In genomic region chr5:113112435-113112834, GRCh38 we compare ENCODE assay signal across 19 cellular contexts.
DNase-seq lines count a peak whose midpoint lies in the region; ATAC-seq and TF ChIP-seq lines count a peak whose summit lies in the region.
"Had no signal": no experiment of that assay in that cellular context is flagged by ENCODE, and none has a peak within 500 bp of the region (broad histone marks: within the 10 kb centered on the region; RNA-seq: fewer than 3 reads in every experiment).

No MANE protein-coding gene starts in this region.

- no peak for TF ChIP-seq EP300 in esophagus muscularis mucosa (IDR thresholded peaks at IDR 0.05)

- H3K36me3 ChIP-seq in esophagus muscularis mucosa, result peaks cover 0 to under 1% (median 0%) of the 10 kb centered on the region in 4 donors
- H3K36me3 ChIP-seq: brain microvascular endothelial cell, tibial artery had no signal

- H3K4me3 ChIP-seq in esophagus muscularis mucosa, result no peak overlapping the region
- H3K4me3 ChIP-seq: hepatocyte, tibial artery had no signal

- H3K4me1 ChIP-seq in esophagus muscularis mucosa, result peaks cover under 1 to 9% (median 6%) of the 10 kb centered on the region in 4 donors
- H3K4me1 ChIP-seq: tibial artery had no signal

- CTCF ChIA-PET in RWPE1 (lab: Yijun Ruan, JAX), result no interaction called here

- peak; percentile 86 for ATAC-seq in esophagus mucosa
- ATAC-seq in left lobe of liver, result peak; percentile 55
- ATAC-seq: natural killer cell had no signal

- 63% methylated on average over 3 of the region's 3 CpGs for WGBS in esophagus muscularis mucosa

- DNase-seq in Daoy (ENCODE audit: low read depth), result peak; percentile 38
- peak; percentile 49 for DNase-seq in RWPE1 (ENCODE audit: low spot score)
- DNase-seq in left lobe of liver (ENCODE audit: low spot score), result no peak
- DNase-seq in NCI-H1417 treated with DMSO at 0.1 percent for 48 hours (lab: John Stamatoyannopoulos, UW), result no peak
- no peak for DNase-seq in esophagus muscularis mucosa (ENCODE audit: extremely low spot score)
- no peak for DNase-seq in cerebellar cortex (ENCODE audit: low spot score)
- DNase-seq in NCI-H82 treated with DMSO at 0.1 percent for 48 hours (lab: John Stamatoyannopoulos, UW; ENCODE audit: unreplicated experiment), result no peak
- DNase-seq: activated gamma-delta T cell; brain microvascular endothelial cell; natural killer cell; NCI-H2081; NCI-H69; retina; stimulated activated CD8-positive, alpha-beta memory T cell treated with anti-CD3 and anti-CD28 coated beads, Interleukin-4, amount 100 ng/mL, for 48 hours; SW 1271; tibial artery had no signal

- H3K9me3 ChIP-seq in esophagus muscularis mucosa, result peaks cover 0 to 7% (median 3%) of the 10 kb centered on the region in 4 donors

- no peak for TF ChIP-seq CTCF in RWPE1 (conservative IDR thresholded peaks at IDR 0.05; ENCODE audit: low read depth)
- TF ChIP-seq CTCF in esophagus muscularis mucosa (IDR thresholded peaks at IDR 0.05), result no peak

- H3K27ac ChIP-seq in RWPE1 (no peak overlapping the region), esophagus muscularis mucosa (replicated peaks in 1 of 4) (no peak overlapping the region)
- H3K27ac ChIP-seq: brain microvascular endothelial cell, hepatocyte, tibial artery, VCaP had no signal

- POLR2A ChIA-PET in RWPE1 (lab: Yijun Ruan, JAX; ENCODE audit: low non-redundant PET), result no interaction called here

- intact Hi-C loops in esophagus muscularis mucosa (cut with DNase I), result no loop called here

- no peak for TF ChIP-seq POLR2A in esophagus muscularis mucosa (IDR thresholded peaks at IDR 0.05; ENCODE audit: low read depth)

- H3K27me3 ChIP-seq in esophagus muscularis mucosa, result no peaks in the 10 kb centered on the region
- H3K27me3 ChIP-seq: brain microvascular endothelial cell, hepatocyte, tibial artery had no signal

Comparison
In these comparisons a context has a peak if more than half of its experiments do, and no peak if none do; other contexts are left out.
1. DNase-seq: peak in Daoy (single experiment) and RWPE1 (single experiment); none in left lobe of liver (single experiment), NCI-H1417 treated with DMSO at 0.1 percent for 48 hours (single experiment), esophagus muscularis mucosa (single experiment), cerebellar cortex (single experiment) and NCI-H82 treated with DMSO at 0.1 percent for 48 hours (single experiment).